ENCODE assay signal across 8 cellular contexts in the genomic region with DNA sequence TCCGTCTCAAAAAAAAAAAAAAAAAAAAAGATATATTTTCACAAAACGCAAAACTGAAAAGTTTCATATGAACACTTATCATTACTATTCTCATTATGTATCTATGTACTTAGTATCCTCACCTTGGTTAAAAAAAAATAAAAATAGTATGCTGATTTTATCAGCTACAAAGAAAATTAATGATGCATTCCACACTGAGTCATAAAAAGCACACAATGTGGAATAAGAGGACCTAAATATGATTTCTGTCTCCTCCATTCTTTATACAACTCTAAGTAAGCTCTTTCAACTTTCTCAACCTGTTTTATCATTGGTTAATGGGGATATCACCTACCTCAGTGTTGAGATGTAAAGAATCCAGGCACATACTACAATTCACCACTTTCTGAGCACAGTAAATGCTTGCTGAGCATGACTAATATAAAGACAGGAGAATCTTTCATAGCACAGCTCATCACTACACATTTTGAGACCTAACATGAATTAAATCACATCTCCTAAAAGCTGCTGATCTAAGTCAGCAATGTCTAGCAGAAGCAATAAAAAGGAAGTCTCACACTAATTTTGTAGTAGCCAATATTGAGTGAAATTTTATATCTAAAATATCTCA. TPM values are rescaled to one million over a fixed set of nuclear protein-coding genes. Genes with fewer than 3 reads are reported as not detected.
DNase-seq lines count a peak whose midpoint lies in the region; ATAC-seq and TF ChIP-seq lines count a peak whose summit lies in the region.

No MANE protein-coding gene starts in this region.

- H3K4me3 Mint-ChIP-seq in activated naive CD8-positive, alpha-beta T cell treated with anti-CD3 and anti-CD28 coated beads, Interleukin-2, amount 10 ng/mL, durations not matched to agents 7 days and 5 days = peak overlapping the region; percentile 95
- H3K4me3 Mint-ChIP-seq in naive B cell = peak overlapping the region in 4 of 8 donors; percentile 20 to 100 (median 68)
- H3K4me3 Mint-ChIP-seq in endothelial cell (ENCODE audit: unreplicated experiment) = no peak overlapping the region

- H3K27ac Mint-ChIP-seq in activated naive CD8-positive, alpha-beta T cell treated with anti-CD3 and anti-CD28 coated beads, Interleukin-2, amount 10 ng/mL, durations not matched to agents 7 days and 5 days = no peak overlapping the region
- H3K27ac Mint-ChIP-seq in naive B cell (peak overlapping the region in 4 of 6 donors; percentile 21 to 99 (median 55)), endothelial cell (ENCODE audit: unreplicated experiment) (no peak overlapping the region)

- H3K27me3 Mint-ChIP-seq in activated naive CD8-positive, alpha-beta T cell treated with anti-CD3 and anti-CD28 coated beads, Interleukin-2, amount 10 ng/mL, durations not matched to agents 7 days and 5 days = peaks cover 3% of the 10 kb centered on the region
- no peaks in the 10 kb centered on the region for H3K27me3 Mint-ChIP-seq in naive B cell
- peaks cover 3% of the 10 kb centered on the region for H3K27me3 Mint-ChIP-seq in endothelial cell (ENCODE audit: unreplicated experiment)

- POLR2A ChIA-PET in activated naive CD8-positive, alpha-beta T cell treated with anti-CD3 and anti-CD28 coated beads, Interleukin-2, amount 10 ng/mL, durations not matched to agents 7 days and 5 days (lab: Charles Lee) = interaction anchor here (0.7 to 1.2 kb wide), 3 partner anchors 9 to 1024 kb away, joined by 3 to 6 read pairs (median 4); no protein-coding TSS in a partner anchor

- no peak for TF ChIP-seq CTCF in endothelial cell (IDR thresholded peaks at IDR 0.05; ENCODE audit: unreplicated experiment)

- no peaks in the 10 kb centered on the region for H3K9me3 Mint-ChIP-seq in activated naive CD8-positive, alpha-beta T cell treated with anti-CD3 and anti-CD28 coated beads, Interleukin-2, amount 10 ng/mL, durations not matched to agents 7 days and 5 days
- H3K9me3 Mint-ChIP-seq in naive B cell (no peaks in the 10 kb centered on the region), endothelial cell (ENCODE audit: unreplicated experiment) (no peaks in the 10 kb centered on the region)

- peaks cover 18% of the 10 kb centered on the region for H3K36me3 Mint-ChIP-seq in activated naive CD8-positive, alpha-beta T cell treated with anti-CD3 and anti-CD28 coated beads, Interleukin-2, amount 10 ng/mL, durations not matched to agents 7 days and 5 days
- H3K36me3 Mint-ChIP-seq in naive B cell (no peaks in the 10 kb centered on the region), endothelial cell (ENCODE audit: low read depth, unreplicated experiment) (peaks cover 5% of the 10 kb centered on the region)

- in situ Hi-C loops in Caki2 (cut with HindIII; ENCODE audit: low pct_unique_long_range_greater_than_20kb, low sequenced_read_pairs) = no loop called here

- peaks cover 58% of the 10 kb centered on the region for H3K4me1 Mint-ChIP-seq in activated naive CD8-positive, alpha-beta T cell treated with anti-CD3 and anti-CD28 coated beads, Interleukin-2, amount 10 ng/mL, durations not matched to agents 7 days and 5 days
- peaks cover 52 to 67% (median 62%) of the 10 kb centered on the region in 3 donors for H3K4me1 Mint-ChIP-seq in naive B cell
- H3K4me1 Mint-ChIP-seq in endothelial cell (ENCODE audit: unreplicated experiment) = peaks cover 27% of the 10 kb centered on the region

- DNase-seq in Caki2 (ENCODE audit: low read depth) = peak; percentile 51
- DNase-seq in activated naive CD8-positive, alpha-beta T cell treated with anti-CD3 and anti-CD28 coated beads, Interleukin-2, amount 10 ng/mL, durations not matched to agents 7 days and 5 days = no peak
- no peak for DNase-seq in naive B cell
- DNase-seq in NCI-H446 treated with DMSO at 0.1 percent for 48 hours (lab: John Stamatoyannopoulos, UW) = no peak
- DNase-seq in activated gamma-delta T cell (lab: John Stamatoyannopoulos, UW) = no peak
- no peak for DNase-seq in endothelial cell (ENCODE audit: low spot score)
- DNase-seq in amniotic stem cell (lab: John Stamatoyannopoulos, UW) = no peak

- ATAC-seq in HG02885 (IDR thresholded peaks at IDR 0.05; ENCODE audit: poor library complexity, unreplicated experiment) = peak; percentile 17
- ATAC-seq in activated naive CD8-positive, alpha-beta T cell treated with anti-CD3 and anti-CD28 coated beads, Interleukin-2, amount 10 ng/mL, durations not matched to agents 7 days and 5 days (ENCODE audit: low read depth) = no peak
- no peak for ATAC-seq in naive B cell (ENCODE audit: low read depth in 2 of 2)

RNA-seq across cellular contexts. Expression of gene SNX13, which starts 2.7 kb away (rescaled TPM):
- 9.8 and 31.9 TPM in 2 replicates for total RNA-seq in Caki2 (2014; rRNA removed; shearing (Covaris generic); ENCODE audit: low replicate concordance)
- 10 to 100 TPM; 29.3 to 35.1 TPM for total RNA-seq in activated naive CD8-positive, alpha-beta T cell treated with anti-CD3 and anti-CD28 coated beads, Interleukin-2, amount 10 ng/mL, durations not matched to agents 7 days and 5 days
- 10 to 100 TPM; 18.4 to 23.7 (median 20.5) TPM for polyA plus RNA-seq in naive B cell (ENCODE audit: low read depth in 6 of 6)
- total RNA-seq in endothelial cell (ENCODE audit: unreplicated experiment) = 34.3 TPM

Comparison
In these comparisons a context has a peak if more than half of its experiments do, and no peak if none do; other contexts are left out.
1. H3K27ac Mint-ChIP-seq: peak in naive B cell (4 of 6); none in activated naive CD8-positive, alpha-beta T cell treated with anti-CD3 and anti-CD28 coated beads, Interleukin-2, amount 10 ng/mL, durations not matched to agents 7 days and 5 days (single experiment) and endothelial cell (single experiment).